8 cellular contexts compared by ENCODE assay signal in the genomic region with DNA sequence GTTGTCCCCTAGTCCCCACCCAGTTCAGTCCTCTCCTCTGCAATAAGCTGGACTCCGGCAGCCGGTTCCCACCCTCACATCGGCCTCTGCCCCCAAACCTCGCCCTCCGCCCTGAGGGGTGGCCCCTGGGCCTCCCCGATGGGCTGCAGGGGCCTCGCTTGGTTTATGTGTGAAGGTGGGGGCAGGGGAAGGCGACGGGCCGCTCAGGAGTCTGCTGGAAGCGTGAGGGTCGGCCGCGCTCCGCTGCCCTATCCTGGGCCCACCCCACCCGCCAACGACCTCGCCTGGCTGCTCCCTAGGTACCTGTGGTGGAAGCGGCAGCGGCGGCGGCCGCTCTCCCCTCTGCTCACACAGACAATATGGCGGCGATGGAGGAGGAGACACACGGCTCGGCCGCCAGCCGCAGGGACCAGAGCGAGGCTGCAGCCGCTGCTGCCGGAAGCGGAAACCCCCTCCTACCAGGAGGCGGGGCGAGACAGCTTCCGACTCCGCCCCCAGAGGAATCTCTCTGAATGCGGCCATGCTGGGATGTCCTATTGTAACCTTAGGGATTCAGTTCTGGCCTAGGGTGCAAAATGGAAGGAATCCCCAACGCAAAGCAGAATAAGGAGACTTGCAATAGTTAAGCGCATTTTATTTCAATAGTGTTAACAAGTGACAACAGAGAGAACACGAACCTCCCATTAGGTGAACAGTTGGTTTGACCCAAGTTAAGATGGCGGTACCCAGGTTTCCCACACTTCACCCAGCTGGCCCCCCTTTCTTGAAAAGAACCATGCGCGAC. TPM values are rescaled to one million over a fixed set of nuclear protein-coding genes. Genes with fewer than 3 reads are reported as not detected.
A peak's percentile ranks its signal among the peaks of the same experiment; 100 is the strongest.
DNase-seq lines count a peak whose midpoint lies in the region; ATAC-seq, FAIRE-seq and TF ChIP-seq lines count a peak whose summit lies in the region.

A gene (minus strand): TSS at position 422 of the 784 bp plus-strand sequence. CDS start 35,239 bp downstream, outside the sequence.

- H3K4me1 ChIP-seq in kidney (ENCODE audit: control insufficient read depth in 1 of 2, insufficient read depth in 1 of 2, low read depth in 1 of 2, low read length in 2 of 2), result peaks cover 17 to 31% of the 10 kb centered on the region in 2 donors

- H3K36me3 ChIP-seq in kidney (ENCODE audit: control insufficient read depth in 1 of 2, insufficient read depth in 2 of 2, low read length in 2 of 2), result no peaks in the 10 kb centered on the region

- peak within 1 kb of the TSS; percentile 97 for H3K27ac Mint-ChIP-seq in chondrocyte (ENCODE audit: unreplicated experiment)

- peak within 1 kb of the TSS; percentile 77 for H3K4me3 Mint-ChIP-seq in chondrocyte (ENCODE audit: unreplicated experiment)

- H3K9me3 Mint-ChIP-seq in chondrocyte (ENCODE audit: low read depth), result no peaks in the 10 kb centered on the region

- peaks cover 4% of the 10 kb centered on the region for H3K36me3 Mint-ChIP-seq in chondrocyte (ENCODE audit: low read depth)

- peaks cover 50% of the 10 kb centered on the region for H3K4me1 Mint-ChIP-seq in chondrocyte (ENCODE audit: low read depth)

- TF ChIP-seq POLR2A in GM19193 (IDR thresholded peaks at IDR 0.05; ENCODE audit: extremely low read depth, insufficient read depth, insufficient read length), result peak; percentile 88

- H3K4me3 ChIP-seq in kidney (ENCODE audit: low read length in 2 of 2), result peak within 1 kb of the TSS; percentile 81 to 85

- DNase-seq in AML-193 (lab: John Stamatoyannopoulos, UW), result peak; percentile 88 to 89
- DNase-seq in NCI-H510A treated with DMSO at 0.1 percent for 48 hours (lab: John Stamatoyannopoulos, UW), result peak; percentile 99
- DNase-seq in activated CD4-positive, alpha-beta T cell treated with anti-CD3 and anti-CD28 coated beads for 24 hours (ENCODE audit: low read depth in 2 of 2), result peak; percentile 90 to 93
- peak; percentile 97 for DNase-seq in chondrocyte (ENCODE audit: low spot score)
- peak; percentile 98 for DNase-seq in kidney
- peak; percentile 95 for DNase-seq in stimulated activated CD4-positive, alpha-beta T cell treated with anti-CD3 and anti-CD28 coated beads, Interleukin-15, amount 100 ng/mL, for 24 hours

- H3K27ac ChIP-seq in kidney (ENCODE audit: low read depth in 2 of 2, low read length in 2 of 2), result peak within 1 kb of the TSS; percentile 93 to 96

- intact Hi-C loops in kidney (cut with DNase I), result no loop called here

- peak; percentile 96 for ATAC-seq in HG03439 (IDR thresholded peaks at IDR 0.05; ENCODE audit: unreplicated experiment)

- peak; percentile 72 for FAIRE-seq in kidney (lab: Jason Lieb, UNC)

- H3K9me3 ChIP-seq in kidney (ENCODE audit: control insufficient read depth in 1 of 2, low read length in 2 of 2), result no peaks in the 10 kb centered on the region

- peaks cover 9% of the 10 kb centered on the region for H3K27me3 Mint-ChIP-seq in chondrocyte (ENCODE audit: low read depth)

- TF ChIP-seq CTCF in chondrocyte (IDR thresholded peaks at IDR 0.05), result no peak
- no peak for TF ChIP-seq CTCF in kidney (IDR thresholded peaks at IDR 0.05; ENCODE audit: borderline replicate concordance, extremely low read depth, insufficient read depth)

- H3K9ac ChIP-seq in kidney (ENCODE audit: low read length in 2 of 2), result peak within 1 kb of the TSS; percentile 83 to 87

RNA-seq across cellular contexts. Expression of the gene that starts here (rescaled TPM):
- 121 to 129 TPM (median 122 TPM) in 3 replicates for total RNA-seq in chondrocyte
- total RNA-seq in kidney, result 100 TPM
- polyA plus RNA-seq in kidney (ENCODE audit: insufficient read depth, low read depth, low replicate concordance), result 39.7 TPM

Comparison
In these comparisons a context has a peak if more than half of its experiments do, and no peak if none do; other contexts are left out.
1. Peak in every context shown above with its lines: DNase-seq, ATAC-seq, H3K4me3 ChIP-seq and H3K27ac ChIP-seq.